ENCODE assay signal across 12 cellular contexts in genomic region chr15:92665100-92665555, GRCh38. TPM values are rescaled to one million over a fixed set of nuclear protein-coding genes. Genes with fewer than 3 reads are reported as not detected.
DNase-seq lines count a peak whose midpoint lies in the region; ATAC-seq and TF ChIP-seq lines count a peak whose summit lies in the region.
"Had no signal": no experiment of that assay in that cellular context is flagged by ENCODE, and none has a peak within 500 bp of the region (broad histone marks: within the 10 kb centered on the region; RNA-seq: fewer than 3 reads in every experiment).

No MANE protein-coding gene starts in this region.

- peak overlapping the region in 2 of 3 donors; percentile 10 to 11 for H3K27ac ChIP-seq in right lobe of liver
- peak overlapping the region; percentile 69 to 76 (median 70) for H3K27ac ChIP-seq in transverse colon

- no peak for TF ChIP-seq CTCF in right lobe of liver (IDR thresholded peaks at IDR 0.05)
- TF ChIP-seq CTCF in transverse colon (IDR thresholded peaks at IDR 0.05) = no peak
- TF ChIP-seq CTCF in GM10248 (IDR thresholded peaks at IDR 0.05; ENCODE audit: control extremely low read depth, extremely low read depth, low read depth, missing control alignments) = no peak

- no peaks in the 10 kb centered on the region for H3K36me3 ChIP-seq in right lobe of liver
- H3K36me3 ChIP-seq in transverse colon = no peaks in the 10 kb centered on the region

- CTCF ChIA-PET in GM10248 (lab: Yijun Ruan, JAX) = interaction anchor here (1.0 to 2.4 kb wide), 3 partner anchors 21 to 143 kb away, joined by 4 to 11 read pairs (median 4); no protein-coding TSS in a partner anchor

- peaks cover 0 to 29% (median 11%) of the 10 kb centered on the region in 4 donors for H3K4me1 ChIP-seq in right lobe of liver
- peaks cover 10 to 38% (median 22%) of the 10 kb centered on the region in 4 donors for H3K4me1 ChIP-seq in transverse colon

- ATAC-seq in right lobe of liver = peak; percentile 26 to 78 (median 64)
- ATAC-seq: mucosa of descending colon had no signal

- in situ Hi-C loops in transverse colon (cut with MboI; ENCODE audit: low pct_ligation_motif_present in 1 of 4, low pct_unique_long_range_greater_than_20kb in 1 of 4, low sequenced_read_pairs in 3 of 4) = no loop called here

- H3K4me3 ChIP-seq in right lobe of liver = no peak overlapping the region
- no peak overlapping the region for H3K4me3 ChIP-seq in transverse colon
- H3K4me3 ChIP-seq: mucosa of descending colon had no signal

- H3K27me3 ChIP-seq in right lobe of liver = no peaks in the 10 kb centered on the region
- H3K27me3 ChIP-seq in transverse colon = no peaks in the 10 kb centered on the region

- TF ChIP-seq POLR2A in right lobe of liver (IDR thresholded peaks at IDR 0.05) = no peak
- no peak for TF ChIP-seq POLR2A in transverse colon (IDR thresholded peaks at IDR 0.05)

- H3K9me3 ChIP-seq in right lobe of liver (no peaks in the 10 kb centered on the region), transverse colon (no peaks in the 10 kb centered on the region)
- H3K9me3 ChIP-seq: mucosa of descending colon had no signal

- POLR2A ChIA-PET in GM10248 (lab: Yijun Ruan, JAX) = interaction anchor here (1.5 kb wide), 1 partner anchor 10 kb away, joined by 3 read pairs; the partner anchor contains the start of gene FAM174B

- peak; percentile 75 for TF ChIP-seq EP300 in transverse colon (IDR thresholded peaks at IDR 0.05; ENCODE audit: low read depth)

- DNase-seq in NCI-H2227 treated with DMSO at 0.1 percent for 48 hours (lab: John Stamatoyannopoulos, UW) (peak; percentile 14), NCI-H2227 (lab: John Stamatoyannopoulos, UW; ENCODE audit: unreplicated experiment) (no peak), dermis microvascular lymphatic vessel endothelial cell (ENCODE audit: low read depth in 2 of 2) (peak; percentile 71 to 72), right lobe of liver (no peak), transverse colon (no peak), AML-193 (lab: John Stamatoyannopoulos, UW) (no peak), SKM-1 treated with dmso at 0.1 percent for 144 hours (lab: John Stamatoyannopoulos, UW; ENCODE audit: unreplicated experiment) (no peak), GM10248 (ENCODE audit: extremely low spot score) (no peak)
- DNase-seq: activated T-cell treated with anti-CD3 and anti-CD28 coated beads, Interleukin-2, amount 50 U/mL, for 48 hours; effector memory CD4-positive, alpha-beta T cell; mucosa of descending colon; NCI-H1930 had no signal

- intact Hi-C loops in right lobe of liver (cut with DNase I) = loop anchor here in 1 of 2 donors (10.0 kb wide), 1 partner anchor 50 kb away; no protein-coding TSS in a partner anchor
- intact Hi-C loops in transverse colon (cut with DNase I; ENCODE audit: low total_unique reads) = loop anchor here (10.0 kb wide), 1 partner anchor 50 kb away; no protein-coding TSS in a partner anchor

- 7% methylated on average over 9 of the region's 10 CpGs for WGBS in right lobe of liver (ENCODE audit: insufficient coverage, low coverage, low lambda C conversion rate, missing lambda C conversion rate)
- WGBS in transverse colon (ENCODE audit: low coverage in 1 of 2), 2 donors = 21 to 31% methylated on average over 6 to 10 of the region's 10 CpGs

RNA-seq across cellular contexts. Expression of gene FAM174B, which starts 9.6 kb away (rescaled TPM):
- total RNA-seq in dermis microvascular lymphatic vessel endothelial cell (62.6 and 87.6 TPM in 2 replicates), right lobe of liver (10 to 100 TPM in 1 of 6 experiments, 1 to 10 TPM in 5; 2.0 to 11.9 (median 4.7) TPM), transverse colon (10 to 100 TPM; 15.4 to 75.2 (median 18.3) TPM)

Comparison
In these comparisons a context has a peak if more than half of its experiments do, and no peak if none do; other contexts are left out.
1. DNase-seq: peak in NCI-H2227 treated with DMSO at 0.1 percent for 48 hours (single experiment) and dermis microvascular lymphatic vessel endothelial cell (2 of 2); none in NCI-H2227 (single experiment), right lobe of liver (0 of 3), transverse colon (single experiment), AML-193 (0 of 2), SKM-1 treated with dmso at 0.1 percent for 144 hours (single experiment) and GM10248 (single experiment).